16 cellular contexts compared by ENCODE assay signal in genomic region chr13:28526876-28527275, GRCh38. TPM values are rescaled to one million over a fixed set of nuclear protein-coding genes. Genes with fewer than 3 reads are reported as not detected.
A peak's percentile ranks its signal among the peaks of the same experiment; 100 is the strongest.
DNase-seq lines count a peak whose midpoint lies in the region; TF ChIP-seq lines count a peak whose summit lies in the region.
"Had no signal": no experiment of that assay in that cellular context is flagged by ENCODE, and none has a peak within 500 bp of the region (broad histone marks: within the 10 kb centered on the region; RNA-seq: fewer than 3 reads in every experiment).

No MANE protein-coding gene starts in this region.

- no peak overlapping the region for H3K4me3 ChIP-seq in BLaER1 treated with 17β-estradiol and CSF1 and Interleukin-3, amounts not matched to agents 10 nM and 100 nM
- H3K4me3 ChIP-seq in Karpas-422 (ENCODE audit: low read length) (no peak overlapping the region), neutrophil (ENCODE audit: low read depth in 1 of 2, low read length in 1 of 2) (no peak overlapping the region)
- H3K4me3 ChIP-seq: GM12878, GM23248, HAP-1, K562 had no signal

- H3K27ac ChIP-seq in BLaER1 treated with 17β-estradiol and CSF1 and Interleukin-3, amounts not matched to agents 10 nM and 100 nM, result peak overlapping the region in 9 of 11 experiments; percentile 45 to 79 (median 71); a peak in 15 of 22 replicates
- H3K27ac ChIP-seq in Karpas-422 (ENCODE audit: low read length) (no peak overlapping the region), neutrophil (peak overlapping the region; percentile 60)
- H3K27ac ChIP-seq: GM23248 had no signal

- no peak for TF ChIP-seq CTCF in neutrophil (IDR thresholded peaks at IDR 0.05)

- no peaks in the 10 kb centered on the region for H3K36me3 ChIP-seq in BLaER1 treated with 17β-estradiol and CSF1 and Interleukin-3, amounts not matched to agents 10 nM and 100 nM
- no peaks in the 10 kb centered on the region for H3K36me3 ChIP-seq in Karpas-422 (ENCODE audit: insufficient read depth, low read length)
- H3K36me3 ChIP-seq in neutrophil, result no peaks in the 10 kb centered on the region
- H3K36me3 ChIP-seq: BE2C, HAP-1 had no signal

- H2AFZ ChIP-seq in Karpas-422 (ENCODE audit: low read length), result no peak overlapping the region
- H2AFZ ChIP-seq: GM23248 had no signal

- H3K9me3 ChIP-seq in BLaER1 treated with 17β-estradiol and CSF1 and Interleukin-3, amounts not matched to agents 10 nM and 100 nM (replicated peaks in 1 of 11), result 0 out of 22 replicates have a peak, but pooled peaks cover 0 to 6% (median 0%) of the 10 kb centered on the region in 11 experiments
- H3K9me3 ChIP-seq in Karpas-422 (ENCODE audit: low read length) (no peaks in the 10 kb centered on the region), neutrophil (no peaks in the 10 kb centered on the region)
- H3K9me3 ChIP-seq: BE2C, HAP-1 had no signal

- H3K9ac ChIP-seq in BLaER1 treated with 17β-estradiol and CSF1 and Interleukin-3, amounts not matched to agents 10 nM and 100 nM, result peak overlapping the region in 5 of 11 experiments; percentile 44 to 63 (median 54); a peak in 6 of 22 replicates
- no peak overlapping the region for H3K9ac ChIP-seq in Karpas-422 (ENCODE audit: low read length)
- H3K9ac ChIP-seq: GM23248 had no signal

- H3K4me2 ChIP-seq in BLaER1 treated with 17β-estradiol and CSF1 and Interleukin-3, amounts not matched to agents 10 nM and 100 nM, result peak overlapping the region; percentile 74 to 92 (median 81); a peak in 21 of 22 replicates
- peak overlapping the region; percentile 66 for H3K4me2 ChIP-seq in Karpas-422 (ENCODE audit: low read depth, low read length, poor library complexity, severe bottlenecking)

- H3K9me2 ChIP-seq in Karpas-422 (replicated peaks; ENCODE audit: insufficient read depth, low read length), result no peaks in the 10 kb centered on the region

- peaks cover 22 to 48% (median 26%) of the 10 kb centered on the region in 11 experiments for H3K27me3 ChIP-seq in BLaER1 treated with 17β-estradiol and CSF1 and Interleukin-3, amounts not matched to agents 10 nM and 100 nM
- H3K27me3 ChIP-seq in Karpas-422 (ENCODE audit: low read length) (0 out of 2 replicates have a peak, but pooled peaks cover 2% of the 10 kb centered on the region), neutrophil (peaks cover 52% of the 10 kb centered on the region)

- peaks cover 61 to 91% (median 86%) of the 10 kb centered on the region in 10 experiments for H3K4me1 ChIP-seq in BLaER1 treated with 17β-estradiol and CSF1 and Interleukin-3, amounts not matched to agents 10 nM and 100 nM
- peaks cover 35% of the 10 kb centered on the region for H3K4me1 ChIP-seq in Karpas-422 (ENCODE audit: low read length)
- H3K4me1 ChIP-seq in neutrophil (ENCODE audit: control insufficient read depth in 1 of 2, insufficient read depth in 1 of 2, low read depth in 1 of 2, low read length in 1 of 2), result peaks cover 35 to 45% of the 10 kb centered on the region in 2 experiments
- H3K4me1 ChIP-seq: BE2C had no signal

- H4K20me1 ChIP-seq in BLaER1 treated with 17β-estradiol and CSF1 and Interleukin-3, amounts not matched to agents 10 nM and 100 nM, result peaks cover 0 to 4% (median 0%) of the 10 kb centered on the region in 11 experiments; a peak in 2 of 22 replicates
- H4K20me1 ChIP-seq in Karpas-422 (ENCODE audit: insufficient read depth, low read depth, low read length), result no peaks in the 10 kb centered on the region

- DNase-seq in Karpas-422, result no peak
- DNase-seq in UCSD-AML1 (lab: John Stamatoyannopoulos, UW; ENCODE audit: unreplicated experiment), result no peak
- no peak for DNase-seq in HT-29 (ENCODE audit: low spot score)
- no peak for DNase-seq in putamen (ENCODE audit: low spot score)
- DNase-seq: BE2C; CD4-positive, alpha-beta memory T cell; DMS153; DMS79; EL; GM23248 had no signal

- no peaks in the 10 kb centered on the region for H3K79me2 ChIP-seq in Karpas-422 (ENCODE audit: low read length)

RNA-seq across cellular contexts. Expression of gene FLT1, which starts 31.9 kb away (rescaled TPM):
- total RNA-seq in Karpas-422 (2014; rRNA removed; shearing (Covaris generic); ENCODE audit: low replicate concordance), result not detected in 2 replicates
- not detected in 2 replicates for total RNA-seq in HT-29 (2014; rRNA removed; shearing (Covaris generic))
- total RNA-seq: G401 had no signal
